Comparison of ENCODE assay signal across 7 cellular contexts in genomic region chr6:17015551-17016381, GRCh38.
DNase-seq lines count a peak whose midpoint lies in the region; ATAC-seq, FAIRE-seq and TF ChIP-seq lines count a peak whose summit lies in the region.

No MANE protein-coding gene starts in this region.

- DNase-seq in T-helper 17 cell: peak in 1 of 3 donors; percentile 14
- DNase-seq in central memory CD4-positive, alpha-beta T cell: peak; percentile 41
- peak; percentile 2 for DNase-seq in mesendoderm
- no peak for DNase-seq in SHP77 treated with DMSO at 0.1 percent for 48 hours (lab: John Stamatoyannopoulos, UW)
- no peak for DNase-seq in GM12891 (ENCODE audit: insufficient read length, low spot score)

- no CpG with 5 or more reads among the region's 51 CpGs for WGBS in mesendoderm (ENCODE audit: extremely low coverage, insufficient coverage, low lambda C conversion rate)

- no peak overlapping the region for H2AK5ac ChIP-seq in mesendoderm (ENCODE audit: low read length)

- ATAC-seq in T-helper 17 cell (peak; percentile 66), HG03457 (IDR thresholded peaks at IDR 0.05; ENCODE audit: unreplicated experiment) (no peak)

- no peak overlapping the region for H2BK15ac ChIP-seq in mesendoderm (replicated peaks; ENCODE audit: low read depth)

- peak overlapping the region; percentile 8 for H3K27ac Mint-ChIP-seq in T-helper 17 cell

- FAIRE-seq in GM12891 (lab: Jason Lieb, UNC): no peak

- H3K36me3 ChIP-seq in mesendoderm (ENCODE audit: control insufficient read depth, insufficient read depth, low read length) (no peaks in the 10 kb centered on the region), stomach smooth muscle (ENCODE audit: control insufficient read depth in 2 of 2, insufficient read depth in 2 of 2, low read length in 2 of 2) (no peaks in the 10 kb centered on the region)

- no peak overlapping the region for H4K8ac ChIP-seq in mesendoderm (ENCODE audit: low read depth, low read length)

- no peak overlapping the region for H3K4me3 ChIP-seq in mesendoderm (ENCODE audit: low read length)
- peak overlapping the region; percentile 47 to 74 for H3K4me3 ChIP-seq in stomach smooth muscle (ENCODE audit: low read length in 2 of 2)

- H3K18ac ChIP-seq in mesendoderm (ENCODE audit: low read length): no peak overlapping the region

- H2BK120ac ChIP-seq in mesendoderm (ENCODE audit: low read depth, low read length): no peak overlapping the region

- TF ChIP-seq POLR2A in GM12891 (IDR thresholded peaks at IDR 0.05; ENCODE audit: low read depth, low read length): no peak

- H3K9me3 ChIP-seq in T-helper 17 cell (ENCODE audit: control insufficient read depth, low read length, poor library complexity, severe bottlenecking) (no peaks in the 10 kb centered on the region), stomach smooth muscle (ENCODE audit: control insufficient read depth in 2 of 2, low read length in 2 of 2) (no peaks in the 10 kb centered on the region)

- H4K5ac ChIP-seq in mesendoderm (ENCODE audit: low read length): no peak overlapping the region

- H3K4me2 ChIP-seq in mesendoderm (ENCODE audit: low read length): no peak overlapping the region

- H3K4me1 ChIP-seq in mesendoderm (ENCODE audit: control insufficient read depth, low read depth, low read length) (no peaks in the 10 kb centered on the region), stomach smooth muscle (ENCODE audit: control insufficient read depth, insufficient read depth, low read length) (peaks cover 14% of the 10 kb centered on the region)

- no peak overlapping the region for H3K9ac ChIP-seq in mesendoderm (ENCODE audit: low read length)
- H3K9ac ChIP-seq in stomach smooth muscle (ENCODE audit: low read length in 2 of 2): no peak overlapping the region

- H3K27ac ChIP-seq in mesendoderm (ENCODE audit: low read depth, low read length) (no peak overlapping the region), stomach smooth muscle (ENCODE audit: low read length) (no peak overlapping the region)

- no peak overlapping the region for H3K23ac ChIP-seq in mesendoderm (ENCODE audit: low read length)

- H3K27me3 ChIP-seq in mesendoderm (ENCODE audit: insufficient read depth, low read length, poor library complexity): no peaks in the 10 kb centered on the region
- H3K27me3 ChIP-seq in stomach smooth muscle (ENCODE audit: control insufficient read depth in 1 of 2, insufficient read depth in 2 of 2, low read length in 2 of 2): peaks cover 0 to 2% of the 10 kb centered on the region in 2 donors

- H3K79me2 ChIP-seq in mesendoderm (ENCODE audit: control insufficient read depth, insufficient read depth, low read length): no peaks in the 10 kb centered on the region

- no peaks in the 10 kb centered on the region for H3K36me3 Mint-ChIP-seq in T-helper 17 cell (ENCODE audit: low read depth)

- H3K4ac ChIP-seq in mesendoderm (ENCODE audit: low read depth, low read length): no peak overlapping the region

- no peak overlapping the region for H3K56ac ChIP-seq in mesendoderm (ENCODE audit: low read length)

- H2BK5ac ChIP-seq in mesendoderm (ENCODE audit: low read length): no peak overlapping the region

- H3K79me1 ChIP-seq in mesendoderm (ENCODE audit: low read length): no peaks in the 10 kb centered on the region

- peaks cover 7% of the 10 kb centered on the region for H3K4me1 Mint-ChIP-seq in T-helper 17 cell

- H3K4me3 Mint-ChIP-seq in T-helper 17 cell: peak overlapping the region; percentile 78

- H3K27me3 Mint-ChIP-seq in T-helper 17 cell: peaks cover 11% of the 10 kb centered on the region

TF ChIP-seq in GM12891, 5 proteins besides CTCF, POLR2A, EP300 and RAD21:
- TF ChIP-seq TAF1 (IDR thresholded peaks at IDR 0.05; ENCODE audit: low read depth, low read length): no peak
- no peak for TF ChIP-seq POU2F2 (IDR thresholded peaks at IDR 0.05; ENCODE audit: low read depth, low read length)

Comparison
In these comparisons a context has a peak if more than half of its experiments do, and no peak if none do; other contexts are left out.
1. DNase-seq: peak in central memory CD4-positive, alpha-beta T cell (single experiment) and mesendoderm (single experiment); none in SHP77 treated with DMSO at 0.1 percent for 48 hours (single experiment) and GM12891 (single experiment).